8 cellular contexts compared by ENCODE assay signal in the genomic region with DNA sequence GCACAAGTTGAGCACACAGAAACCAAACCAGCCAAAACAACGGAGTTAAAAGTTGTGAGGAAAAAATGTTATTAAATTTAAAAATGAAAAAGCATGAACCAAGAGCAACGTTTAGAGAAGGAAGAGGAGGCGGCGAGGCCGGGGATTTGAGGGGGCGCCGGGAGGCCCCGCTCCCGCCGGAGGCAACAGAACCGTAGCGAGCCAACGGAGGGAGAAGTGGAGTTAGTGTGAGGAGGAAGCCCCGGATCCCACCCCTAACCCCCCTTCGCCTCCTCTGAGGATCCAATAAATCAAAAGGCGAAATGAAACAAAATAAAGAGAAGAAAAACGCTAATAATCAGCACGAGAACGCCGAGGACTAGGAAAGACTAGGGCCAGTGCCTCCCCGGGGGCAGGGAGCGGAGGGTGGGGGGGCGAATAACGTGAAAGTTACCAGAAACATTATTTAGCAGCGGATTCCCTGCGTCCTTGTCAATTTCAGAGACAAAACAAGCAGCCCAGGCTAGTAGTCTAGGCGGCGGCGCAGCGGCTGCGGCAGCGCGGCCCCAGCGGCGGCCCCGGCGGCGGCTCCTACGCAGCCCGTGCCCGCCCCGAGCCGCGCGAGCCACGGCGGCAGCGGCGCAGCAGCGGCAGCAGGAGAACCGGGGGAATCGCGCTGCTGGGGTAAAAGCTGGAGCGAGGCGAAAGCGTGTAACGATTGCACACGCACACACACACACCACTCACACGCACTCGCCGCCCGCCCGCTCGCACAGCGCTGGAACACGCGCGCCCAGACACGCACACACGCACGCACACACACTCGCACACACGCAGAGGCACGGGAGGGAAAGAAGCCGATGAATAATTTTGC. TPM values are rescaled to one million over a fixed set of nuclear protein-coding genes. Genes with fewer than 3 reads are reported as not detected.
A peak's percentile ranks its signal among the peaks of the same experiment; 100 is the strongest.
DNase-seq lines count a peak whose midpoint lies in the region; ATAC-seq and TF ChIP-seq lines count a peak whose summit lies in the region.

No MANE protein-coding gene starts in this region.

- H3K4me1 Mint-ChIP-seq in activated naive CD8-positive, alpha-beta T cell treated with anti-CD3 and anti-CD28 coated beads for 36 hours = peaks cover 38% of the 10 kb centered on the region

- peaks cover 98% of the 10 kb centered on the region for H3K27me3 Mint-ChIP-seq in activated naive CD8-positive, alpha-beta T cell treated with anti-CD3 and anti-CD28 coated beads for 36 hours

- no peak for TF ChIP-seq CTCF in LNCaP clone FGC (IDR thresholded peaks at IDR 0.05; ENCODE audit: control insufficient read depth, extremely low read depth, insufficient read depth)
- TF ChIP-seq CTCF in prostate gland (IDR thresholded peaks at IDR 0.05) = no peak

- H3K36me3 Mint-ChIP-seq in activated naive CD8-positive, alpha-beta T cell treated with anti-CD3 and anti-CD28 coated beads for 36 hours = peaks cover 12% of the 10 kb centered on the region

- peak; percentile 33 for ATAC-seq in GM18868 (IDR thresholded peaks at IDR 0.05; ENCODE audit: unreplicated experiment)
- ATAC-seq in left ventricle myocardium superior = no peak
- ATAC-seq in HG02970 (IDR thresholded peaks at IDR 0.05; ENCODE audit: low FRiP score, unreplicated experiment) = no peak
- ATAC-seq in HG02840 (IDR thresholded peaks at IDR 0.05; ENCODE audit: low FRiP score, unreplicated experiment) = no peak

- peaks cover 95 to 100% (median 100%) of the 10 kb centered on the region in 11 experiments for H3K27me3 ChIP-seq in BLaER1 treated with 17β-estradiol and CSF1 and Interleukin-3, amounts not matched to agents 10 nM and 100 nM
- H3K27me3 ChIP-seq in prostate gland (replicated peaks; ENCODE audit: insufficient read depth) = no peaks in the 10 kb centered on the region

- peak overlapping the region; percentile 91 for H3K4me3 Mint-ChIP-seq in activated naive CD8-positive, alpha-beta T cell treated with anti-CD3 and anti-CD28 coated beads for 36 hours

- H4K20me1 ChIP-seq in BLaER1 treated with 17β-estradiol and CSF1 and Interleukin-3, amounts not matched to agents 10 nM and 100 nM = peaks cover 0 to 14% (median 0%) of the 10 kb centered on the region in 11 experiments; a peak in 7 of 22 replicates

- DNase-seq in LNCaP clone FGC (ENCODE audit: low read depth) = no peak
- DNase-seq in activated naive CD8-positive, alpha-beta T cell treated with anti-CD3 and anti-CD28 coated beads for 36 hours = no peak
- DNase-seq in left ventricle myocardium superior = peak; percentile 60
- no peak for DNase-seq in prostate gland (ENCODE audit: low spot score)

- H3K4me3 ChIP-seq in BLaER1 treated with 17β-estradiol and CSF1 and Interleukin-3, amounts not matched to agents 10 nM and 100 nM = peak overlapping the region; percentile 25 to 62 (median 45); a peak in 17 of 20 replicates
- peak overlapping the region; percentile 28; the same call in 1 of the 2 replicates for H3K4me3 ChIP-seq in LNCaP clone FGC (ENCODE audit: low read depth, low read length)
- peak overlapping the region; percentile 57 to 65 for H3K4me3 ChIP-seq in prostate gland

- intact Hi-C loops in left ventricle myocardium superior (cut with micrococcal nuclease) = no loop called here
- intact Hi-C loops in prostate gland (cut with DNase I) = no loop called here

- peaks cover 0 to 12% (median 6%) of the 10 kb centered on the region in 10 experiments; a peak in 10 of 20 replicates for H3K4me1 ChIP-seq in BLaER1 treated with 17β-estradiol and CSF1 and Interleukin-3, amounts not matched to agents 10 nM and 100 nM
- H3K4me1 ChIP-seq in prostate gland (replicated peaks) = no peaks in the 10 kb centered on the region

- no peak overlapping the region for H3K27ac Mint-ChIP-seq in activated naive CD8-positive, alpha-beta T cell treated with anti-CD3 and anti-CD28 coated beads for 36 hours

- H3K27ac ChIP-seq in BLaER1 treated with 17β-estradiol and CSF1 and Interleukin-3, amounts not matched to agents 10 nM and 100 nM = no peak overlapping the region
- H3K27ac ChIP-seq in prostate gland = peak overlapping the region; percentile 87 to 92

- H3K9me3 ChIP-seq in BLaER1 treated with 17β-estradiol and CSF1 and Interleukin-3, amounts not matched to agents 10 nM and 100 nM (replicated peaks in 1 of 11) = peaks cover 7 to 38% (median 24%) of the 10 kb centered on the region in 11 experiments; a peak in 16 of 22 replicates
- H3K9me3 ChIP-seq in prostate gland = no peaks in the 10 kb centered on the region

- under 1% methylated on average over 70 of the region's 75 CpGs for WGBS in prostate gland

- peaks cover 4% of the 10 kb centered on the region for H3K9me3 Mint-ChIP-seq in activated naive CD8-positive, alpha-beta T cell treated with anti-CD3 and anti-CD28 coated beads for 36 hours

- H3K36me3 ChIP-seq in BLaER1 treated with 17β-estradiol and CSF1 and Interleukin-3, amounts not matched to agents 10 nM and 100 nM = no peaks in the 10 kb centered on the region
- no peaks in the 10 kb centered on the region for H3K36me3 ChIP-seq in prostate gland

- TF ChIP-seq POLR2A in prostate gland (IDR thresholded peaks at IDR 0.05) = no peak

- H3K4me2 ChIP-seq in BLaER1 treated with 17β-estradiol and CSF1 and Interleukin-3, amounts not matched to agents 10 nM and 100 nM = peak overlapping the region; percentile 26 to 79 (median 57)

- peak overlapping the region in 1 of 11 experiments; percentile 30; a peak in 1 of 22 replicates for H3K9ac ChIP-seq in BLaER1 treated with 17β-estradiol and CSF1 and Interleukin-3, amounts not matched to agents 10 nM and 100 nM

RNA-seq across cellular contexts. Expression of a gene that starts 1.7 kb away (rescaled TPM):
- total RNA-seq in activated naive CD8-positive, alpha-beta T cell treated with anti-CD3 and anti-CD28 coated beads for 36 hours = not detected
- 44.9 TPM for total RNA-seq in left ventricle myocardium superior
- 10 to 100 TPM; 53.4 to 73.2 TPM for total RNA-seq in prostate gland

Comparison
In these comparisons a context has a peak if more than half of its experiments do, and no peak if none do; other contexts are left out.
1. H3K27ac ChIP-seq: peak in prostate gland (2 of 2); none in BLaER1 treated with 17β-estradiol and CSF1 and Interleukin-3, amounts not matched to agents 10 nM and 100 nM (0 of 11).
2. RNA of a gene that starts 1.7 kb away (total RNA-seq): 53.4 to 73.2 TPM in prostate gland and 44.9 TPM in left ventricle myocardium superior (single experiment); not detected in activated naive CD8-positive, alpha-beta T cell treated with anti-CD3 and anti-CD28 coated beads for 36 hours; every median in the first group is over 10 times any median in the second.
3. Peak in every context shown above with its lines, with median percentiles within 50 percentile points of each other: H3K4me3 ChIP-seq.